ENCODE assay signal across 8 cellular contexts in genomic region chr17:72212041-72212440, GRCh38.
"Had no signal": no experiment of that assay in that cellular context is flagged by ENCODE, and none has a peak within 500 bp of the region (broad histone marks: within the 10 kb centered on the region; RNA-seq: fewer than 3 reads in every experiment).

No MANE protein-coding gene starts in this region.

- H3K9ac ChIP-seq: GM23248 had no signal

- DNase-seq: GM23248, GOT3, H7, H9, HCEC 1CT, HFFc6 had no signal

- H3K27ac Mint-ChIP-seq: H9, HFFc6 had no signal

- H3K4me1 ChIP-seq: HAP-1 had no signal

- H3K27ac ChIP-seq: GM23248 had no signal

- H3K9me3 ChIP-seq: HAP-1 had no signal

- H3K4me3 Mint-ChIP-seq: H9, HFFc6 had no signal

- ATAC-seq: HCT116 had no signal

- H3K36me3 ChIP-seq: HAP-1 had no signal

- H2AFZ ChIP-seq: GM23248 had no signal

- H3K4me3 ChIP-seq: GM23248, HAP-1 had no signal
